Comparison of ENCODE assay signal across 33 cellular contexts in genomic region chr10:84084342-84084741, GRCh38.
"Had no signal": no experiment of that assay in that cellular context is flagged by ENCODE, and none has a peak within 500 bp of the region (broad histone marks: within the 10 kb centered on the region; RNA-seq: fewer than 3 reads in every experiment).

No MANE protein-coding gene starts in this region.

- H3K27ac ChIP-seq: adrenal gland, body of pancreas, epithelial cell of prostate, esophagus squamous epithelium, WERI-Rb-1 had no signal

- H3K9me3 Mint-ChIP-seq: effector memory CD8-positive, alpha-beta T cell; T-helper 2 cell treated with Interferon-gamma antibody and Interleukin-4, amounts not matched to agents 5 μg/mL and 100 μg/mL, for 36 hours had no signal

- H3K4me1 Mint-ChIP-seq: activated B cell treated with CpG ODN at 0.5 μM for 24 hours; activated T-helper 17 cell treated with anti-CD3 and anti-CD28 coated beads, Interleukin-2, amount 50 U/mL, for 72 hours; T-helper 17 cell had no signal

- H3K4me3 ChIP-seq: adrenal gland, body of pancreas, esophagus squamous epithelium, heart left ventricle had no signal

- H3K4me3 Mint-ChIP-seq: activated B cell treated with CpG ODN at 0.5 μM for 24 hours; activated CD8-positive, alpha-beta T cell treated with anti-CD3 and anti-CD28 coated beads for 36 hours; activated naive CD8-positive, alpha-beta T cell; activated T-cell treated with anti-CD3 and anti-CD28 coated beads, Interleukin-2, amount 50 U/mL, for 4 hours; activated T-helper 17 cell treated with anti-CD3 and anti-CD28 coated beads, Interleukin-2, amount 50 U/mL, for 72 hours; effector memory CD8-positive, alpha-beta T cell; T-helper 17 cell; T-helper 2 cell treated with Interferon-gamma antibody and Interleukin-4, amounts not matched to agents 5 μg/mL and 100 μg/mL, for 36 hours had no signal

- H3K9me3 ChIP-seq: adrenal gland, body of pancreas, esophagus squamous epithelium had no signal

- H3K27ac Mint-ChIP-seq: activated B cell treated with CpG ODN at 0.5 μM for 24 hours; activated CD8-positive, alpha-beta T cell treated with anti-CD3 and anti-CD28 coated beads for 36 hours; activated naive CD8-positive, alpha-beta T cell; activated T-helper 17 cell treated with anti-CD3 and anti-CD28 coated beads, Interleukin-2, amount 50 U/mL, for 72 hours; effector memory CD8-positive, alpha-beta T cell; T-helper 17 cell; T-helper 2 cell treated with Interferon-gamma antibody and Interleukin-4, amounts not matched to agents 5 μg/mL and 100 μg/mL, for 36 hours had no signal

- ATAC-seq: activated CD4-positive, CD25-positive, alpha-beta regulatory T cell treated with anti-CD3 and anti-CD28 coated beads, Interleukin-2, amount 50 U/mL, for 24 hours; activated CD8-positive, alpha-beta T cell treated with anti-CD3 and anti-CD28 coated beads for 36 hours; activated T-cell treated with anti-CD3 and anti-CD28 coated beads, Interleukin-2, amount 50 U/mL, for 4 hours; activated T-helper 17 cell treated with anti-CD3 and anti-CD28 coated beads, Interleukin-2, amount 50 U/mL, for 72 hours; body of pancreas; effector memory CD8-positive, alpha-beta T cell; T-helper 17 cell had no signal

- H3K4me1 ChIP-seq: adrenal gland, body of pancreas, esophagus squamous epithelium, heart left ventricle had no signal

- H3K27me3 ChIP-seq: adrenal gland, body of pancreas, esophagus squamous epithelium had no signal

- DNase-seq: activated B cell treated with CpG ODN at 0.5 μM for 24 hours; activated CD4-positive, alpha-beta T cell treated with anti-CD3 and anti-CD28 coated beads for 48 hours; activated CD4-positive, alpha-beta T cell treated with anti-CD3 and anti-CD28 coated beads, Interleukin-2, amount 50 U/mL, for 1 hour; activated CD4-positive, alpha-beta T cell treated with anti-CD3 and anti-CD28 coated beads, Interleukin-2, amount 50 U/mL, for 48 hours; activated CD8-positive, alpha-beta memory T cell treated with anti-CD3 and anti-CD28 coated beads for 24 hours; activated CD8-positive, alpha-beta T cell treated with anti-CD3 and anti-CD28 coated beads for 36 hours; activated effector memory CD4-positive, alpha-beta T cell treated with Interleukin-2 at 50 U/mL for 16 hours; activated gamma-delta T cell treated with Interleukin-2 at 50 U/mL for 16 hours; activated naive CD4-positive, alpha-beta T cell treated with anti-CD3 and anti-CD28 coated beads, Interleukin-2, amount 50 U/mL, for 16 hours; activated naive CD4-positive, alpha-beta T cell treated with Interleukin-2 at 50 U/mL for 16 hours; activated T-cell treated with anti-CD3 and anti-CD28 coated beads, Interleukin-2, amount 50 U/mL, for 4 hours; adrenal gland; amygdala; aorta; body of pancreas; caudate nucleus; cortex of kidney; dermis blood vessel endothelial cell; effector CD4-positive, alpha-beta T cell; effector memory CD8-positive, alpha-beta T cell; esophagus squamous epithelium; foreskin melanocyte; glutamatergic neuron; heart left ventricle; T-helper 1 cell; T-helper 17 cell; T1000; WERI-Rb-1 had no signal

- H3K36me3 ChIP-seq: adrenal gland, esophagus squamous epithelium, heart left ventricle, WERI-Rb-1 had no signal
